15 cellular contexts compared by ENCODE assay signal in genomic region chr5:145960166-145960565, GRCh38. TPM values are rescaled to one million over a fixed set of nuclear protein-coding genes. Genes with fewer than 3 reads are reported as not detected.
"Had no signal": no experiment of that assay in that cellular context is flagged by ENCODE, and none has a peak within 500 bp of the region (broad histone marks: within the 10 kb centered on the region; RNA-seq: fewer than 3 reads in every experiment).

No MANE protein-coding gene starts in this region.

- DNase-seq: activated CD4-positive, CD25-positive, alpha-beta regulatory T cell treated with anti-CD3 and anti-CD28 coated beads, Interleukin-2, amount 50 U/mL, for 72 hours; activated naive CD4-positive, alpha-beta T cell treated with anti-CD3 and anti-CD28 coated beads for 36 hours; activated naive CD8-positive, alpha-beta T cell treated with anti-CD3 and anti-CD28 coated beads, Interleukin-2, amount 50 U/mL, for 24 hours; activated T-cell treated with anti-CD3 and anti-CD28 coated beads for 4 hours; colonic mucosa; esophagus squamous epithelium; foreskin fibroblast; glutamatergic neuron; naive thymus-derived CD8-positive, alpha-beta T cell; stimulated activated CD4-positive, alpha-beta T cell treated with anti-CD3 and anti-CD28 coated beads, Interleukin-4, amount 100 ng/mL, for 1 hour; stimulated activated naive CD4-positive, alpha-beta T cell; substantia nigra; trophoblast cell had no signal

- H3K9me3 ChIP-seq: colonic mucosa, esophagus squamous epithelium had no signal

- H3K36me3 ChIP-seq: colonic mucosa had no signal

- H3K27ac ChIP-seq: colonic mucosa, esophagus squamous epithelium, SK-N-MC had no signal

- H3K4me1 ChIP-seq: esophagus squamous epithelium had no signal

- H3K4me3 ChIP-seq: colonic mucosa, esophagus squamous epithelium, SK-N-MC had no signal

- H3K27me3 ChIP-seq: colonic mucosa, esophagus squamous epithelium had no signal

- ATAC-seq: activated naive CD8-positive, alpha-beta T cell treated with anti-CD3 and anti-CD28 coated beads, Interleukin-2, amount 50 U/mL, for 24 hours; naive thymus-derived CD8-positive, alpha-beta T cell had no signal

RNA-seq across cellular contexts. Expression of gene SH3RF2, which starts 23.8 kb away (rescaled TPM):
- total RNA-seq: activated naive CD4-positive, alpha-beta T cell treated with anti-CD3 and anti-CD28 coated beads for 36 hours; lung microvascular endothelial cell; naive thymus-derived CD8-positive, alpha-beta T cell had no signal
- polyA plus RNA-seq: naive thymus-derived CD8-positive, alpha-beta T cell had no signal
